ENCODE assay signal across 1 cellular context in the genomic region with DNA sequence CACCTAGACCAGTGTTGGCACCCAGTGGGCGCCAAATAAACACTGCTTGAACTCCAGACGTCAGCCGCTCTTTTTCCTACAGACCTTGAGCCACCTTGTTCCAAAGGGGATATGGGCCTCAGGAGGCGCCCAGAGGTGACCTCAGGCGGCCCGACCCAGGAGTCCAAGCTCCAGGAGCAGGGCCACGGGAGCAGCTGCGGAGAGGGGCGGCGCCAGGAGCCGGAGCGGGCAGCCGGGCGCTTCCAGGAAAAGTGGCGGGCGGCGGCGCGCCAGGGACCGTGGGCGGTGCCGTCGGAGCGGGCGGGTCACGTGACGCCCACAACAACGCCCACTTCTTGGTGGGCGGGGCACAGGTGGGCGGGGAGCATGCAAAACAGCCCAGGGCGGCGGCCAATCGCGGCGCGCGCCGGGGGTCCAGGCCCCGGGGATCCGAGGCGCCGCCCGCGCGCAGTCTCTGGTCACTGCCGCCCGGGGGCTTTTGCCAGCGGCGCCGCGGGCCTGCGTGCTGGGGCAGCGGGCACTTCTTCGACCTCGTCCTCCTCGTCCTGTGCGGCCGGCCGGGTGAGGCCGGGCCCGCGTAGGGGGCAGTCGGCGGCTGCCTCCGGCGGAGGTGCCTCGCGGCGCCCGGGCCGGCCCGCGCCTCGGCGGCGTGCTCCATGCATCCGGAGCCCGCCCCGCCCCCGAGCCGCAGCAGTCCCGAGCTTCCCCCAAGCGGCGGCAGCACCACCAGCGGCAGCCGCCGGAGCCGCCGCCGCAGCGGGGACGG.
TF ChIP-seq lines count a peak whose summit lies in the region.

ORAI1 (plus strand) TSS at position 444 of the 766 bp plus-strand sequence.

TF ChIP-seq in HepG2, 621 proteins besides CTCF, POLR2A, EP300 and RAD21 (continued from another document and continues in another):
- TF ChIP-seq CREB3 (CRISPR knock-in tag; IDR thresholded peaks at IDR 0.05) (peak; percentile 18; the same call in 1 of the 2 replicates), HHEX (CRISPR knock-in tag; IDR thresholded peaks at IDR 0.05) (no peak), SP1 (IDR thresholded peaks at IDR 0.05) (no peak), SP1 (CRISPR knock-in tag; IDR thresholded peaks at IDR 0.05) (peak; percentile 96), ZNF883 (CRISPR knock-in tag; IDR thresholded peaks at IDR 0.05; ENCODE audit: not compliant biosample characterization) (no peak), ETV5 (CRISPR knock-in tag; IDR thresholded peaks at IDR 0.05; ENCODE audit: borderline replicate concordance) (peak; percentile 35; the same call in 1 of the 2 replicates), ZNF737 (CRISPR knock-in tag; IDR thresholded peaks at IDR 0.05; ENCODE audit: borderline replicate concordance) (no peak), NFKB2 (CRISPR knock-in tag; IDR thresholded peaks at IDR 0.05; ENCODE audit: borderline replicate concordance) (peak; percentile 92; the same call in 1 of the 2 replicates), ESRRA (CRISPR knock-in tag; IDR thresholded peaks at IDR 0.05; ENCODE audit: low read depth) (0 out of 2 replicates have a peak, but pooled peaks have one; percentile 19), ZNF468 (CRISPR knock-in tag; IDR thresholded peaks at IDR 0.05) (no peak), HMG20A (CRISPR knock-in tag; IDR thresholded peaks at IDR 0.05; ENCODE audit: borderline replicate concordance) (peak; percentile 43; the same call in 1 of the 2 replicates), ZNF138 (CRISPR knock-in tag; IDR thresholded peaks at IDR 0.05; ENCODE audit: low read depth) (0 out of 2 replicates have a peak, but pooled peaks have one; percentile 13), ZNF142 (CRISPR knock-in tag; IDR thresholded peaks at IDR 0.05) (peak; percentile 81; the same call in 1 of the 2 replicates), ZSCAN21 (CRISPR knock-in tag; IDR thresholded peaks at IDR 0.05; ENCODE audit: borderline replicate concordance) (0 out of 2 replicates have a peak, but pooled peaks have one; percentile 60), DBP (CRISPR knock-in tag; IDR thresholded peaks at IDR 0.05; ENCODE audit: not compliant biosample characterization) (no peak), KMT2B (CRISPR knock-in tag; IDR thresholded peaks at IDR 0.05) (0 out of 2 replicates have a peak, but pooled peaks have one; percentile 29), RAD51 (IDR thresholded peaks at IDR 0.05; ENCODE audit: borderline replicate concordance) (peak; percentile 95), POLR2G (IDR thresholded peaks at IDR 0.05; ENCODE audit: low read depth, low read length) (peak; percentile 79), ZNF12 (CRISPR knock-in tag; IDR thresholded peaks at IDR 0.05) (no peak), FOXA3 (CRISPR knock-in tag; IDR thresholded peaks at IDR 0.05) (peak; percentile 61; the same call in 1 of the 2 replicates), HNRNPL (IDR thresholded peaks at IDR 0.05; ENCODE audit: low read depth, low read length) (peak; percentile 49; the same call in 1 of the 2 replicates), CC2D1A (CRISPR knock-in tag; IDR thresholded peaks at IDR 0.05) (no peak), HOXA5 (CRISPR knock-in tag; IDR thresholded peaks at IDR 0.05) (0 out of 2 replicates have a peak, but pooled peaks have one; percentile 58), SNAPC2 (CRISPR knock-in tag; IDR thresholded peaks at IDR 0.05) (peak; percentile 94), TAF15 (IDR thresholded peaks at IDR 0.05; ENCODE audit: low read depth, low read length, poor library complexity, severe bottlenecking) (no peak), ZFX (CRISPR knock-in tag; IDR thresholded peaks at IDR 0.05; ENCODE audit: low read depth) (peak; percentile 73), ZNF891 (CRISPR knock-in tag; IDR thresholded peaks at IDR 0.05) (0 out of 2 replicates have a peak, but pooled peaks have one; percentile 25), WIZ (CRISPR knock-in tag; IDR thresholded peaks at IDR 0.05) (0 out of 2 replicates have a peak, but pooled peaks have one; percentile 37), KAT7 (CRISPR knock-in tag; IDR thresholded peaks at IDR 0.05; ENCODE audit: borderline replicate concordance) (peak; percentile 32; the same call in 1 of the 2 replicates), RNF2 (conservative IDR thresholded peaks at IDR 0.05; ENCODE audit: low read depth) (peak; percentile 66; the same call in 1 of the 2 replicates), SALL2 (CRISPR knock-in tag; IDR thresholded peaks at IDR 0.05) (peak; percentile 43), SMYD3 (CRISPR knock-in tag; IDR thresholded peaks at IDR 0.05) (0 out of 2 replicates have a peak, but pooled peaks have one; percentile 34), FOXC1 (CRISPR knock-in tag; IDR thresholded peaks at IDR 0.05; ENCODE audit: borderline replicate concordance) (0 out of 2 replicates have a peak, but pooled peaks have one; percentile 20), ZNF564 (CRISPR knock-in tag; IDR thresholded peaks at IDR 0.05) (0 out of 2 replicates have a peak, but pooled peaks have one; percentile 14)
- TF ChIP-seq, protein P1, sequence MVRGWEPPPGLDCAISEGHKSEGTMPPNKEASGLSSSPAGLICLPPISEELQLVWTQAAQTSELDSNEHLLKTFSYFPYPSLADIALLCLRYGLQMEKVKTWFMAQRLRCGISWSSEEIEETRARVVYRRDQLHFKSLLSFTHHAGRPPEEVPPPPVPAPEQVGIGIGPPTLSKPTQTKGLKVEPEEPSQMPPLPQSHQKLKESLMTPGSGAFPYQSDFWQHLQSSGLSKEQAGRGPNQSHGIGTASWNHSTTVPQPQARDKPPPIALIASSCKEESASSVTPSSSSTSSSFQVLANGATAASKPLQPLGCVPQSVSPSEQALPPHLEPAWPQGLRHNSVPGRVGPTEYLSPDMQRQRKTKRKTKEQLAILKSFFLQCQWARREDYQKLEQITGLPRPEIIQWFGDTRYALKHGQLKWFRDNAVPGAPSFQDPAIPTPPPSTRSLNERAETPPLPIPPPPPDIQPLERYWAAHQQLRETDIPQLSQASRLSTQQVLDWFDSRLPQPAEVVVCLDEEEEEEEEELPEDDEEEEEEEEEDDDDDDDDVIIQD (CRISPR knock-in tag; IDR thresholded peaks at IDR 0.05; ENCODE audit: low read depth) = no peak
- TF ChIP-seq, protein P2, sequence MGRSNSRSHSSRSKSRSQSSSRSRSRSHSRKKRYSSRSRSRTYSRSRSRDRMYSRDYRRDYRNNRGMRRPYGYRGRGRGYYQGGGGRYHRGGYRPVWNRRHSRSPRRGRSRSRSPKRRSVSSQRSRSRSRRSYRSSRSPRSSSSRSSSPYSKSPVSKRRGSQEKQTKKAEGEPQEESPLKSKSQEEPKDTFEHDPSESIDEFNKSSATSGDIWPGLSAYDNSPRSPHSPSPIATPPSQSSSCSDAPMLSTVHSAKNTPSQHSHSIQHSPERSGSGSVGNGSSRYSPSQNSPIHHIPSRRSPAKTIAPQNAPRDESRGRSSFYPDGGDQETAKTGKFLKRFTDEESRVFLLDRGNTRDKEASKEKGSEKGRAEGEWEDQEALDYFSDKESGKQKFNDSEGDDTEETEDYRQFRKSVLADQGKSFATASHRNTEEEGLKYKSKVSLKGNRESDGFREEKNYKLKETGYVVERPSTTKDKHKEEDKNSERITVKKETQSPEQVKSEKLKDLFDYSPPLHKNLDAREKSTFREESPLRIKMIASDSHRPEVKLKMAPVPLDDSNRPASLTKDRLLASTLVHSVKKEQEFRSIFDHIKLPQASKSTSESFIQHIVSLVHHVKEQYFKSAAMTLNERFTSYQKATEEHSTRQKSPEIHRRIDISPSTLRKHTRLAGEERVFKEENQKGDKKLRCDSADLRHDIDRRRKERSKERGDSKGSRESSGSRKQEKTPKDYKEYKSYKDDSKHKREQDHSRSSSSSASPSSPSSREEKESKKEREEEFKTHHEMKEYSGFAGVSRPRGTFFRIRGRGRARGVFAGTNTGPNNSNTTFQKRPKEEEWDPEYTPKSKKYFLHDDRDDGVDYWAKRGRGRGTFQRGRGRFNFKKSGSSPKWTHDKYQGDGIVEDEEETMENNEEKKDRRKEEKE (IDR thresholded peaks at IDR 0.05) = no peak
- TF ChIP-seq, protein P3, sequence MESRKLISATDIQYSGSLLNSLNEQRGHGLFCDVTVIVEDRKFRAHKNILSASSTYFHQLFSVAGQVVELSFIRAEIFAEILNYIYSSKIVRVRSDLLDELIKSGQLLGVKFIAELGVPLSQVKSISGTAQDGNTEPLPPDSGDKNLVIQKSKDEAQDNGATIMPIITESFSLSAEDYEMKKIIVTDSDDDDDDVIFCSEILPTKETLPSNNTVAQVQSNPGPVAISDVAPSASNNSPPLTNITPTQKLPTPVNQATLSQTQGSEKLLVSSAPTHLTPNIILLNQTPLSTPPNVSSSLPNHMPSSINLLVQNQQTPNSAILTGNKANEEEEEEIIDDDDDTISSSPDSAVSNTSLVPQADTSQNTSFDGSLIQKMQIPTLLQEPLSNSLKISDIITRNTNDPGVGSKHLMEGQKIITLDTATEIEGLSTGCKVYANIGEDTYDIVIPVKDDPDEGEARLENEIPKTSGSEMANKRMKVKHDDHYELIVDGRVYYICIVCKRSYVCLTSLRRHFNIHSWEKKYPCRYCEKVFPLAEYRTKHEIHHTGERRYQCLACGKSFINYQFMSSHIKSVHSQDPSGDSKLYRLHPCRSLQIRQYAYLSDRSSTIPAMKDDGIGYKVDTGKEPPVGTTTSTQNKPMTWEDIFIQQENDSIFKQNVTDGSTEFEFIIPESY (CRISPR knock-in tag; IDR thresholded peaks at IDR 0.05) = 0 out of 2 replicates have a peak, but pooled peaks have one; percentile 6
- TF ChIP-seq, protein P4, sequence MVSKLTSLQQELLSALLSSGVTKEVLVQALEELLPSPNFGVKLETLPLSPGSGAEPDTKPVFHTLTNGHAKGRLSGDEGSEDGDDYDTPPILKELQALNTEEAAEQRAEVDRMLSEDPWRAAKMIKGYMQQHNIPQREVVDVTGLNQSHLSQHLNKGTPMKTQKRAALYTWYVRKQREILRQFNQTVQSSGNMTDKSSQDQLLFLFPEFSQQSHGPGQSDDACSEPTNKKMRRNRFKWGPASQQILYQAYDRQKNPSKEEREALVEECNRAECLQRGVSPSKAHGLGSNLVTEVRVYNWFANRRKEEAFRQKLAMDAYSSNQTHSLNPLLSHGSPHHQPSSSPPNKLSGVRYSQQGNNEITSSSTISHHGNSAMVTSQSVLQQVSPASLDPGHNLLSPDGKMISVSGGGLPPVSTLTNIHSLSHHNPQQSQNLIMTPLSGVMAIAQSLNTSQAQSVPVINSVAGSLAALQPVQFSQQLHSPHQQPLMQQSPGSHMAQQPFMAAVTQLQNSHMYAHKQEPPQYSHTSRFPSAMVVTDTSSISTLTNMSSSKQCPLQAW (CRISPR knock-in tag; IDR thresholded peaks at IDR 0.05) = 0 out of 2 replicates have a peak, but pooled peaks have one; percentile 36
